Comparison of ENCODE assay signal across 9 cellular contexts in the genomic region with DNA sequence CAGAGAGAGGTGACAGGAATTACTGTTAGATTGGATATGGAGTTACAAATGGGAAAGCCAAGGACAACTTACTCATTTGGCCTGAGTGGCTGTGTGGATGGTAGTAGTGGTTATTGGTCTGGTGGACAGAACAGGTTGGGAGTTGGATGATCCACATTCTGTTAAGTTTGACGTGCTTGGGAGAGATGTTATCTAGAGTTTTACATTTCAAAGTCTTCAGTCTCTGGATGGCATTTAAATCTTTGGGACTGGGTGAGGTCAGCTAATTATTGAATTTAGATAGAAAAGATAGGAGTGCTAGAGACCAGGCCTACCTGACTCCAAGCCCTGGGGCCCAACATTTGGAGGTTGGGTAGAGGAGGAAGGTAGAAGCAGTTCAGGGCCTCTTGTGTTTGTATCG.
"Had no signal": no experiment of that assay in that cellular context is flagged by ENCODE, and none has a peak within 500 bp of the region (broad histone marks: within the 10 kb centered on the region; RNA-seq: fewer than 3 reads in every experiment).

No MANE protein-coding gene starts in this region.

- DNase-seq: activated CD4-positive, alpha-beta T cell treated with anti-CD3 and anti-CD28 coated beads for 1 hour; activated CD8-positive, alpha-beta memory T cell treated with anti-CD3 and anti-CD28 coated beads for 24 hours; activated effector memory CD4-positive, alpha-beta T cell treated with Interleukin-2 at 50 U/mL for 16 hours; anterior cingulate cortex; cerebellar nuclear complex; hypothalamus; naive B cell; T1000 had no signal

- ATAC-seq: esophagus mucosa had no signal

- H3K27me3 Mint-ChIP-seq: naive B cell had no signal
